7 cellular contexts compared by ENCODE assay signal in the genomic region with DNA sequence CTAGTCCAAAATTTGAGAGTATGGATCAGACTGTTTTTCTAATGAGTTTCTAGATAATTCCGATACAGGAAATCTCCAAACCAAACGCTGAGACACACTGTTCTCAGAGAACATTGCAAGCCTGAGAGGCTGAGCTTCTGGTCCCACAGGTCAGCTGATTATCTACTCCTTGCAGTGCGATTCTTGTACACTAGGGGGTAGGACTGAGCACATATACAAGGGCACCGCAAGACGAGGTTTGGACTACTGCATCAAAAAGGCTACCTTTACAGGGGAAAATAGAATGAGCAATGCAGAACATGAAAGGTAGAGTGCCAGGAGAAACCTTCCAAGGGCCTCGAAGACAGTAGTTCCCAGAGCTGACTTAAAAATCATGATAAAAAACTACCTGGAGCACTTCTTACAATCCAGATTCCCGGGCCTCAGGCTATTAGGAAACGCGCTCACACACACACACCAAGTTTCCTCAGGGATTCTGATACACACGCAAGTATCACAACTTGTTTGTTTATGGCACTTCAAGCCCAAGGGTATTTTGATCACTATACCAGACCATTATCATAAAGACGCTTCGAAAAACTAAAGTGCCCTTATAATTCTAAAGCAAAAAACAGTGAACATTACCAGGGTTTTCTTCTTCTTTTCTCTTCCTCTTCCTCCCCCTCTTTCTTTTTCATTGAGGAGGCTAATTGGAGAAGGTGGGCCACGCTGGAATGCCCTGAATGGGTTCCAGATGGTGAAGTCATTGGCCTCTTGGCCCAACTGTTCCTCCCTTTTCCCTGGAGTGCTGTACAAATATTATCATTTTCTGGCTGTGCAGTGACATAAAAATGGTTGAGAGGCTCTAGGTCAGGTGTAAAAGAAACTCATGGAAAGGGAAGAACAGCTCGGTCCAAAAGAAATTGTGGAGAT.
DNase-seq lines count a peak whose midpoint lies in the region; ATAC-seq and TF ChIP-seq lines count a peak whose summit lies in the region.

No MANE protein-coding gene starts in this region.

- H3K79me2 ChIP-seq in osteoblast (ENCODE audit: insufficient read depth, low read length): no peaks in the 10 kb centered on the region

- CTCF ChIA-PET in GM10248 (lab: Yijun Ruan, JAX): interaction anchor here (0.6 to 3.0 kb wide), 22 partner anchors 9 to 290 kb away, joined by 3 to 11 read pairs (median 4); no protein-coding TSS in a partner anchor

- no peaks in the 10 kb centered on the region for H4K20me1 ChIP-seq in osteoblast (ENCODE audit: insufficient read depth, low read length)

- H3K4me2 ChIP-seq in osteoblast (ENCODE audit: insufficient read depth, low read length): peak overlapping the region; percentile 60

- H3K27me3 ChIP-seq in osteoblast (ENCODE audit: insufficient read depth, low read length) (no peaks in the 10 kb centered on the region), MG63 (no peaks in the 10 kb centered on the region)

- peak; percentile 49 for DNase-seq in GM10248 (ENCODE audit: extremely low spot score)
- DNase-seq in Kasumi-1 (lab: John Stamatoyannopoulos, UW): peak; percentile 67 to 73
- DNase-seq in T-helper 2 cell: peak in 3 of 5 experiments; percentile 14 to 74 (median 30)
- peak; percentile 65 for DNase-seq in choroid plexus epithelial cell (ENCODE audit: low read depth)
- no peak for DNase-seq in osteoblast (ENCODE audit: insufficient read length, low spot score, missing footprints)
- DNase-seq in MG63: no peak

- no peak for ATAC-seq in GM21576 (IDR thresholded peaks at IDR 0.05; ENCODE audit: unreplicated experiment)

- POLR2A ChIA-PET in GM10248 (lab: Yijun Ruan, JAX): no interaction called here

- no peaks in the 10 kb centered on the region for H3K36me3 ChIP-seq in osteoblast (ENCODE audit: insufficient read depth, low read length)
- no peaks in the 10 kb centered on the region for H3K36me3 ChIP-seq in MG63

- H3K4me3 ChIP-seq in choroid plexus epithelial cell (ENCODE audit: low read depth, low read length): no peak overlapping the region
- no peak overlapping the region for H3K4me3 ChIP-seq in osteoblast (ENCODE audit: insufficient read depth, low read length)
- no peak overlapping the region for H3K4me3 ChIP-seq in MG63

- H3K4me1 ChIP-seq in osteoblast (ENCODE audit: insufficient read depth, low read length): peaks cover 21% of the 10 kb centered on the region

- H3K9me3 ChIP-seq in osteoblast (ENCODE audit: low read depth, low read length): no peaks in the 10 kb centered on the region
- H3K9me3 ChIP-seq in MG63: no peaks in the 10 kb centered on the region

- TF ChIP-seq CTCF in GM10248 (IDR thresholded peaks at IDR 0.05; ENCODE audit: control extremely low read depth, extremely low read depth, low read depth, missing control alignments) (peak; percentile 59), choroid plexus epithelial cell (conservative IDR thresholded peaks at IDR 0.05; ENCODE audit: low read depth, low read length) (peak; percentile 69), osteoblast (IDR thresholded peaks at IDR 0.05; ENCODE audit: extremely low read depth, low read depth, low read length) (peak; percentile 52)

- H2AFZ ChIP-seq in osteoblast (ENCODE audit: low read length): no peak overlapping the region

- H3K27ac ChIP-seq in osteoblast (ENCODE audit: low read depth, low read length): peak overlapping the region; percentile 54

Comparison
In these comparisons a context has a peak if more than half of its experiments do, and no peak if none do; other contexts are left out.
1. DNase-seq: peak in GM10248 (single experiment), Kasumi-1 (2 of 2), T-helper 2 cell (3 of 5) and choroid plexus epithelial cell (single experiment); none in osteoblast (single experiment) and MG63 (single experiment).
2. Peak in every context shown above with its lines, with median percentiles within 50 percentile points of each other: CTCF ChIP-seq.